In genomic region chr22:18091916-18092526, GRCh38 we compare ENCODE assay signal across 8 cellular contexts. TPM values are rescaled to one million over a fixed set of nuclear protein-coding genes. Genes with fewer than 3 reads are reported as not detected.
DNase-seq lines count a peak whose midpoint lies in the region; ATAC-seq and TF ChIP-seq lines count a peak whose summit lies in the region.

No MANE protein-coding gene starts in this region.

- H3K9ac ChIP-seq in parathyroid adenoma: no peak overlapping the region

- H3K79me2 ChIP-seq in parathyroid adenoma: no peaks in the 10 kb centered on the region

- intact Hi-C loops in activated CD4-positive, alpha-beta T cell treated with anti-CD3 and anti-CD28 coated beads, Interleukin-2, amount 10 ng/mL, durations not matched to agents 24 days and 14 days (cut with micrococcal nuclease): no loop called here

- no peaks in the 10 kb centered on the region for H3K27me3 Mint-ChIP-seq in activated CD4-positive, alpha-beta T cell treated with anti-CD3 and anti-CD28 coated beads, Interleukin-2, amount 10 ng/mL, durations not matched to agents 24 days and 14 days

- DNase-seq in activated CD4-positive, alpha-beta T cell treated with anti-CD3 and anti-CD28 coated beads, Interleukin-2, amount 10 ng/mL, durations not matched to agents 24 days and 14 days: peak; percentile 65
- DNase-seq in fibroblast of mammary gland (ENCODE audit: low read depth) (peak; percentile 78), dedifferentiated amniotic fluid mesenchymal stem cell (ENCODE audit: extremely low spot score) (no peak), 8988T (no peak), WERI-Rb-1 (no peak)

- H3K27me3 ChIP-seq in parathyroid adenoma (ENCODE audit: control insufficient read depth, insufficient read depth, low read length) (no peaks in the 10 kb centered on the region), WERI-Rb-1 (ENCODE audit: insufficient read depth, low read depth, severe bottlenecking) (no peaks in the 10 kb centered on the region)

- H3K9me3 ChIP-seq in parathyroid adenoma (ENCODE audit: control insufficient read depth, low read length): no peaks in the 10 kb centered on the region
- no peaks in the 10 kb centered on the region for H3K9me3 ChIP-seq in WERI-Rb-1 (ENCODE audit: severe bottlenecking)

- peaks cover 22% of the 10 kb centered on the region for H3K4me1 Mint-ChIP-seq in activated CD4-positive, alpha-beta T cell treated with anti-CD3 and anti-CD28 coated beads, Interleukin-2, amount 10 ng/mL, durations not matched to agents 24 days and 14 days

- H3K4me3 ChIP-seq in fibroblast of mammary gland (ENCODE audit: control insufficient read depth, low read depth, low read length): peak overlapping the region; percentile 37
- H3K4me3 ChIP-seq in parathyroid adenoma (ENCODE audit: low read depth, low read length): no peak overlapping the region
- H3K4me3 ChIP-seq in WERI-Rb-1 (ENCODE audit: low read depth, low read length): no peak overlapping the region

- peak; percentile 20 for ATAC-seq in GM19324 (IDR thresholded peaks at IDR 0.05; ENCODE audit: low FRiP score, unreplicated experiment)
- no peak for ATAC-seq in GM18519 (IDR thresholded peaks at IDR 0.05; ENCODE audit: low FRiP score, unreplicated experiment)

- peak overlapping the region; percentile 78 for H3K27ac Mint-ChIP-seq in activated CD4-positive, alpha-beta T cell treated with anti-CD3 and anti-CD28 coated beads, Interleukin-2, amount 10 ng/mL, durations not matched to agents 24 days and 14 days

- peak; percentile 10 for TF ChIP-seq CTCF in fibroblast of mammary gland (conservative IDR thresholded peaks at IDR 0.05; ENCODE audit: control insufficient read depth, insufficient read depth, low read depth, low read length)
- TF ChIP-seq CTCF in parathyroid adenoma (IDR thresholded peaks at IDR 0.05): no peak
- TF ChIP-seq CTCF in WERI-Rb-1 (IDR thresholded peaks at IDR 0.05; ENCODE audit: low read depth, low read length): no peak

- H3K4me1 ChIP-seq in parathyroid adenoma: no peaks in the 10 kb centered on the region

- H3K36me3 Mint-ChIP-seq in activated CD4-positive, alpha-beta T cell treated with anti-CD3 and anti-CD28 coated beads, Interleukin-2, amount 10 ng/mL, durations not matched to agents 24 days and 14 days (ENCODE audit: low read depth): peaks cover 57% of the 10 kb centered on the region

- H3K36me3 ChIP-seq in parathyroid adenoma (ENCODE audit: control insufficient read depth, insufficient read depth, low read length): no peaks in the 10 kb centered on the region
- H3K36me3 ChIP-seq in WERI-Rb-1: peaks cover 20% of the 10 kb centered on the region

- no peaks in the 10 kb centered on the region for H3K9me3 Mint-ChIP-seq in activated CD4-positive, alpha-beta T cell treated with anti-CD3 and anti-CD28 coated beads, Interleukin-2, amount 10 ng/mL, durations not matched to agents 24 days and 14 days

- no peak overlapping the region for H3K4me2 ChIP-seq in parathyroid adenoma (ENCODE audit: low read length)

- H3K27ac ChIP-seq in parathyroid adenoma: peak overlapping the region; percentile 29
- H3K27ac ChIP-seq in WERI-Rb-1: no peak overlapping the region

- peak overlapping the region; percentile 31 for H3K4me3 Mint-ChIP-seq in activated CD4-positive, alpha-beta T cell treated with anti-CD3 and anti-CD28 coated beads, Interleukin-2, amount 10 ng/mL, durations not matched to agents 24 days and 14 days

- H2AFZ ChIP-seq in parathyroid adenoma: no peak overlapping the region

RNA-seq across cellular contexts. Expression of gene PEX26, which starts 14.2 kb away (rescaled TPM):
- total RNA-seq in activated CD4-positive, alpha-beta T cell treated with anti-CD3 and anti-CD28 coated beads, Interleukin-2, amount 10 ng/mL, durations not matched to agents 24 days and 14 days: 53.5 and 54.0 TPM in 2 replicates

RNA-seq across cellular contexts. Expression of gene TUBA8, which starts 18.6 kb away (rescaled TPM):
- 1.2 and 1.7 TPM in 2 replicates for total RNA-seq in activated CD4-positive, alpha-beta T cell treated with anti-CD3 and anti-CD28 coated beads, Interleukin-2, amount 10 ng/mL, durations not matched to agents 24 days and 14 days

RNA-seq across cellular contexts. Expression of gene USP18, which starts 57.9 kb away (rescaled TPM):
- 22.7 and 23.4 TPM in 2 replicates for total RNA-seq in activated CD4-positive, alpha-beta T cell treated with anti-CD3 and anti-CD28 coated beads, Interleukin-2, amount 10 ng/mL, durations not matched to agents 24 days and 14 days

Comparison
In these comparisons a context has a peak if more than half of its experiments do, and no peak if none do; other contexts are left out.
1. DNase-seq: peak in activated CD4-positive, alpha-beta T cell treated with anti-CD3 and anti-CD28 coated beads, Interleukin-2, amount 10 ng/mL, durations not matched to agents 24 days and 14 days (single experiment) and fibroblast of mammary gland (single experiment); none in dedifferentiated amniotic fluid mesenchymal stem cell (single experiment), 8988T (single experiment) and WERI-Rb-1 (single experiment).